20 cellular contexts compared by ENCODE assay signal in the genomic region with DNA sequence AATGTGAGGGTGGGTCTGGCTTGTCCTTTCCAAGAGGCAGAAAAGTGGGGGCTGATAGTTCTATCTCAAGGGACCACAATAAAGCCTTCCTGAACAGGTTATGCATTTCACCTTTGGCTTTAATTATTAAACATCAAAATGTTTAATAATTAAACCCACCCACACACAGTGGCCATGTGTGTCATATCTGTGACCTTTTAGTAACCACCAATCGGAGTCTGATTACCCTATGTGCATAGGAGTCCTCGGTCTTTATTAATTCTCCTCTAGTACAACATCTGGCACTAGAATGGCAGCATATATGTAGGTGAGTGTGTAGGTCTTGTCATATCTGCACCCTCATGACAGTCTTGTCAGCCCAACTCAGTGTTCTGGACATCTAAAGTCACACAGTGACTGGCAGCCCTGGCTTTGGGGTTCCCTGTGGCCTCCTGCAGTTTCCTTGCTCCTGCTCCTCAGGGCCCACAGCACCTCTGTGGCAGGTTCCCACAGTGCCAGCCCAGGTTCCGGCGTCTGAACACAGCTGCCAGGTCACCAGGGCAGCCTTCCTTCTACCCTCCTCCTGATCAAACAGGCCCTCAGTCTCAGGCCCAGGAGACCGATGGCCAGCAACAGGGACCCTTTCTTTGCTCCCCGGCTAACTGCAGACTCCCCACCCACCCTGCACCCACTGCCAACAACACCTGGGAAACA.
"Had no signal": no experiment of that assay in that cellular context is flagged by ENCODE, and none has a peak within 500 bp of the region (broad histone marks: within the 10 kb centered on the region; RNA-seq: fewer than 3 reads in every experiment).

No MANE protein-coding gene starts in this region.

- H3K27me3 ChIP-seq: colonic mucosa, esophagus squamous epithelium, gastroesophageal sphincter, neutrophil, thyroid gland, upper lobe of left lung, uterus had no signal

- H3K27me3 Mint-ChIP-seq: naive B cell had no signal

- H3K4me3 Mint-ChIP-seq: naive B cell, nephron had no signal

- H3K27ac ChIP-seq: colonic mucosa, esophagus squamous epithelium, gastroesophageal sphincter, left ventricle myocardium inferior, neutrophil, thyroid gland, upper lobe of left lung, uterus had no signal

- H3K9me3 ChIP-seq: colonic mucosa, esophagus squamous epithelium, gastroesophageal sphincter, left ventricle myocardium inferior, neutrophil, thyroid gland, upper lobe of left lung, uterus had no signal

- H3K36me3 ChIP-seq: colonic mucosa, esophagus squamous epithelium, left ventricle myocardium inferior, neutrophil, thyroid gland, upper lobe of left lung, uterus had no signal

- ATAC-seq: gastroesophageal sphincter had no signal

- H3K9me3 Mint-ChIP-seq: naive B cell, nephron had no signal

- H3K4me2 ChIP-seq: smooth muscle cell had no signal

- H3K4me3 ChIP-seq: colonic mucosa, esophagus squamous epithelium, gastroesophageal sphincter, left ventricle myocardium inferior, lung, smooth muscle cell, thyroid gland, upper lobe of left lung, uterus had no signal

- DNase-seq: colonic mucosa; dermis blood vessel endothelial cell; esophagus squamous epithelium; foreskin fibroblast; glutamatergic neuron; islet precursor cell; left ventricle myocardium inferior; mesendoderm; naive B cell; right cardiac atrium; stimulated activated CD4-positive, alpha-beta T cell treated with anti-CD3 and anti-CD28 coated beads, Interleukin-2, amount 100 ng/mL, for 48 hours; stimulated activated naive CD4-positive, alpha-beta T cell treated with Interleukin-2 at 50 U/mL for 16 hours; thyroid gland; uterus had no signal

- H3K4me1 ChIP-seq: colonic mucosa, thyroid gland, upper lobe of left lung, uterus had no signal
